22 cellular contexts compared by ENCODE assay signal in genomic region chrX:574830-575229, GRCh38. TPM values are rescaled to one million over a fixed set of nuclear protein-coding genes. Genes with fewer than 3 reads are reported as not detected.
"Had no signal": no experiment of that assay in that cellular context is flagged by ENCODE, and none has a peak within 500 bp of the region (broad histone marks: within the 10 kb centered on the region; RNA-seq: fewer than 3 reads in every experiment).

No MANE protein-coding gene starts in this region.

- H3K27ac ChIP-seq: heart left ventricle, ovary, stomach had no signal

- DNase-seq: effector memory CD4-positive, alpha-beta T cell; heart left ventricle; hippocampal formation; kidney glomerular epithelial cell; mammary epithelial cell; naive thymus-derived CD4-positive, alpha-beta T cell; nephron progenitor cell; ovary; stimulated activated CD4-positive, alpha-beta T cell treated with anti-CD3 and anti-CD28 coated beads, Interleukin-4, amount 100 ng/mL, for 1 hour; stimulated activated CD8-positive, alpha-beta memory T cell treated with anti-CD3 and anti-CD28 coated beads, Interleukin-4, amount 100 ng/mL, for 48 hours; stomach; substantia nigra; trophoblast cell had no signal

- H3K4me3 Mint-ChIP-seq: naive thymus-derived CD4-positive, alpha-beta T cell; nephron progenitor cell; stimulated activated memory B cell treated with anti-CD40 and anti-IgM and Interleukin-4, amounts not matched to agents 10 μg/mL and 1 μg/mL and 100 μg/mL, for 72 hours had no signal

- ATAC-seq: esophagus mucosa; heart left ventricle; naive thymus-derived CD4-positive, alpha-beta T cell; right cardiac atrium; stimulated activated memory B cell treated with anti-CD40 and anti-IgM and Interleukin-4, amounts not matched to agents 10 μg/mL and 1 μg/mL and 100 μg/mL, for 72 hours had no signal

- H3K9me3 Mint-ChIP-seq: nephron progenitor cell had no signal

- H3K4me1 Mint-ChIP-seq: naive thymus-derived CD4-positive, alpha-beta T cell; nephron progenitor cell; stimulated activated memory B cell treated with anti-CD40 and anti-IgM and Interleukin-4, amounts not matched to agents 10 μg/mL and 1 μg/mL and 100 μg/mL, for 72 hours had no signal

- H3K4me3 ChIP-seq: heart left ventricle, ovary, stomach had no signal

- H3K9me3 ChIP-seq: ovary had no signal

- H3K4me1 ChIP-seq: heart left ventricle, stomach had no signal

- H3K27ac Mint-ChIP-seq: nephron progenitor cell; progenitor cell of endocrine pancreas; stimulated activated memory B cell treated with anti-CD40 and anti-IgM and Interleukin-4, amounts not matched to agents 10 μg/mL and 1 μg/mL and 100 μg/mL, for 72 hours had no signal

- H3K27me3 ChIP-seq: heart left ventricle, ovary, stomach had no signal

- H3K36me3 ChIP-seq: heart left ventricle, ovary, stomach had no signal

- H3K36me3 Mint-ChIP-seq: stimulated activated memory B cell treated with anti-CD40 and anti-IgM and Interleukin-4, amounts not matched to agents 10 μg/mL and 1 μg/mL and 100 μg/mL, for 72 hours had no signal

RNA-seq across cellular contexts. Expression of gene SHOX, which starts 55.8 kb away (rescaled TPM):
- total RNA-seq: esophagus mucosa; fibroblast of lung; frontal cortex; glomerular endothelial cell; heart left ventricle; liver; mammary epithelial cell; mononuclear cell; naive thymus-derived CD4-positive, alpha-beta T cell; progenitor cell of endocrine pancreas; right cardiac atrium had no signal
- polyA plus RNA-seq: fibroblast of lung; heart left ventricle; liver; mammary epithelial cell; naive thymus-derived CD4-positive, alpha-beta T cell; ovary; right cardiac atrium; stomach had no signal
